13 cellular contexts compared by ENCODE assay signal in the genomic region with DNA sequence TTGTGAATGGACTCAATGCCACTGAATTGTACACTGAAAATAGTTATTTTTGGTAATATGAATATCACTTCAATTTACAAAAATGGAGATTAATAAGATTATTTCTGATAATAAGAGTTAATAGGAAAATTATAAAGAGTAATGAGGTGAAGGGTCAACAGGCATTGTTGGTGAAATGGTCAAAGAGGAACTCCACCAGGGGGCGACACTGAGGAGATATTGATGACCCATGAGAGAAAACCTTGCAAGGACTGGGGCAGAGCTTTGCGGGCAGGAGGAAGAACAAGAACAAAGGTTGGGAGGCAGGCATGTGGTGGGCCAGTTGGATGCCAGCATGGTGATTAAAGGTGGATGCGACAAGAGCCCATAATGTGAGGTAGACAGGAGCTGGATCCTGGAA.
A peak's percentile ranks its signal among the peaks of the same experiment; 100 is the strongest.
DNase-seq lines count a peak whose midpoint lies in the region; ATAC-seq and TF ChIP-seq lines count a peak whose summit lies in the region.
"Had no signal": no experiment of that assay in that cellular context is flagged by ENCODE, and none has a peak within 500 bp of the region (broad histone marks: within the 10 kb centered on the region; RNA-seq: fewer than 3 reads in every experiment).

No MANE protein-coding gene starts in this region.

- peak; percentile 7 for TF ChIP-seq CTCF in astrocyte of the spinal cord (IDR thresholded peaks at IDR 0.05; ENCODE audit: low read depth, low read length)
- peak; percentile 1 for TF ChIP-seq CTCF in retinal pigment epithelial cell (conservative IDR thresholded peaks at IDR 0.05; ENCODE audit: low read depth, low read length)

- no peaks in the 10 kb centered on the region for H3K9me3 Mint-ChIP-seq in activated T-cell treated with anti-CD3 and anti-CD28 coated beads, Interleukin-2, amount 50 U/mL, for 4 hours

- ATAC-seq in activated T-cell treated with anti-CD3 and anti-CD28 coated beads, Interleukin-2, amount 50 U/mL, for 4 hours = no peak
- no peak for ATAC-seq in GM18873 (IDR thresholded peaks at IDR 0.05; ENCODE audit: low FRiP score, unreplicated experiment)
- ATAC-seq: left cardiac atrium had no signal

- H3K4me3 Mint-ChIP-seq in activated T-cell treated with anti-CD3 and anti-CD28 coated beads, Interleukin-2, amount 50 U/mL, for 4 hours = no peak overlapping the region
- H3K4me3 Mint-ChIP-seq: activated naive CD4-positive, alpha-beta T cell treated with anti-CD3 and anti-CD28 coated beads, Interleukin-2, amount 50 U/mL, for 24 hours; CD4-positive, CD25-positive, alpha-beta regulatory T cell had no signal

- DNase-seq in activated T-cell treated with anti-CD3 and anti-CD28 coated beads for 48 hours (ENCODE audit: low read depth) (peak; percentile 9), astrocyte of the spinal cord (ENCODE audit: low read depth, low spot score) (no peak), retinal pigment epithelial cell (ENCODE audit: low read depth) (no peak), D341Med (ENCODE audit: low spot score) (no peak)
- DNase-seq in activated T-cell treated with anti-CD3 and anti-CD28 coated beads, Interleukin-2, amount 50 U/mL, for 4 hours = no peak
- DNase-seq in Jurkat, Clone E6-1 (ENCODE audit: low read depth, low spot score) = peak; percentile 7
- no peak for DNase-seq in activated effector memory CD4-positive, alpha-beta T cell treated with Interleukin-2 at 50 U/mL for 16 hours
- DNase-seq: HCEC 1CT, left cardiac atrium, NCI-H2171 had no signal

- H3K4me3 ChIP-seq in Jurkat, Clone E6-1 (ENCODE audit: low read length) = no peak overlapping the region
- H3K4me3 ChIP-seq in astrocyte of the spinal cord (ENCODE audit: low read depth, low read length) (no peak overlapping the region), retinal pigment epithelial cell (ENCODE audit: low read length) (no peak overlapping the region)

- in situ Hi-C loops in astrocyte of the spinal cord (cut with HindIII; ENCODE audit: low sequenced_read_pairs) = no loop called here

- H3K4me1 Mint-ChIP-seq in activated T-cell treated with anti-CD3 and anti-CD28 coated beads, Interleukin-2, amount 50 U/mL, for 4 hours (ENCODE audit: low read depth) = no peaks in the 10 kb centered on the region
- H3K4me1 Mint-ChIP-seq: activated naive CD4-positive, alpha-beta T cell treated with anti-CD3 and anti-CD28 coated beads, Interleukin-2, amount 50 U/mL, for 24 hours had no signal

- peaks cover under 1% of the 10 kb centered on the region for H3K27me3 Mint-ChIP-seq in activated T-cell treated with anti-CD3 and anti-CD28 coated beads, Interleukin-2, amount 50 U/mL, for 4 hours (ENCODE audit: low read depth)
- H3K27me3 Mint-ChIP-seq: activated naive CD4-positive, alpha-beta T cell treated with anti-CD3 and anti-CD28 coated beads, Interleukin-2, amount 50 U/mL, for 24 hours had no signal

- H3K36me3 Mint-ChIP-seq in activated T-cell treated with anti-CD3 and anti-CD28 coated beads, Interleukin-2, amount 50 U/mL, for 4 hours (ENCODE audit: insufficient read depth) = no peaks in the 10 kb centered on the region
- H3K36me3 Mint-ChIP-seq: activated naive CD4-positive, alpha-beta T cell treated with anti-CD3 and anti-CD28 coated beads, Interleukin-2, amount 50 U/mL, for 24 hours had no signal

Comparison
In these comparisons a context has a peak if more than half of its experiments do, and no peak if none do; other contexts are left out.
1. DNase-seq: peak in activated T-cell treated with anti-CD3 and anti-CD28 coated beads for 48 hours (single experiment) and Jurkat, Clone E6-1 (single experiment); none in activated T-cell treated with anti-CD3 and anti-CD28 coated beads, Interleukin-2, amount 50 U/mL, for 4 hours (single experiment), astrocyte of the spinal cord (single experiment), retinal pigment epithelial cell (single experiment), D341Med (single experiment) and activated effector memory CD4-positive, alpha-beta T cell treated with Interleukin-2 at 50 U/mL for 16 hours (single experiment).